In the genomic region with DNA sequence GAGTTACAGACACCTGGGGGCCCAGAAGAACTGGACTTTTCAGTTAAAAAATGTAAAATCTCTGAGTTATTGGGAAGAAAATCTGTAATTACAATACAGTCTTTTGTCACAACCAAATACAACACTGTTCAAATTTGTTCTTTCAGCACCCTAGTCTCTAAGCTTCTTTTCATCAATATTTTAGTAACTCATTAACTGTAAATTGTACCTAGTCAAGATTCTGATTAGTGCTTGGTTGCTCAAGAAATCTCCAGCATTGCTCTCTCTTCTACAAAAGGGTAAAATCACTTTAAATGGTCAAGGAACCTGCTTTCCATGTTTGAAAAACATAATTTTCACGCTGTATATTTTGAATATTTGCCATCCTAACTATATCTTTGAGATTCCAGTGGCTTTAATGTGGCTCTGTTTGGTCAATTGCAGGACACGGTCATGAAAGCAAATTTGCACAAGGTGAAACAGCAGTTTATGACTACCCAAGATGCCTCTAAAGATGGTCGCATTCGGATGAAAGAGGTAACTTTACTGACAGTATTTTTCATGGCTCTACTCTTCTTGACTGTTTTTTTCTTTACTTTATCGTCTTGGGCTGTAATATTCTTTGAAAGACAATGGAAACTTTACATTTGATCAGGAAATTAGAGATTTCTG, we compare ENCODE assay signal across 18 cellular contexts. TPM values are rescaled to one million over a fixed set of nuclear protein-coding genes. Genes with fewer than 3 reads are reported as not detected.
"Had no signal": no experiment of that assay in that cellular context is flagged by ENCODE, and none has a peak within 500 bp of the region (broad histone marks: within the 10 kb centered on the region; RNA-seq: fewer than 3 reads in every experiment).

No MANE protein-coding gene starts in this region.

- H3K9ac ChIP-seq: neural progenitor cell had no signal

- H3K27me3 ChIP-seq: foreskin keratinocyte, thyroid gland had no signal

- H2AFZ ChIP-seq: neural progenitor cell had no signal

- H3K9me3 ChIP-seq: esophagus muscularis mucosa, heart left ventricle, thyroid gland had no signal

- H3K4me3 ChIP-seq: esophagus muscularis mucosa, heart left ventricle, neural progenitor cell, skin epidermis, thyroid gland had no signal

- H3K4me2 ChIP-seq: neural progenitor cell had no signal

- H3K4me1 ChIP-seq: esophagus muscularis mucosa, heart left ventricle, neural progenitor cell, thyroid gland had no signal

- DNase-seq: activated B cell treated with CpG ODN at 0.5 μM for 24 hours; activated CD4-positive, alpha-beta T cell treated with anti-CD3 and anti-CD28 coated beads, Interleukin-2, amount 50 U/mL, for 1 hour; amygdala; heart left ventricle; naive thymus-derived CD8-positive, alpha-beta T cell; occipital lobe; substantia nigra; T-helper 17 cell; thyroid gland had no signal

- H3K36me3 ChIP-seq: esophagus muscularis mucosa, heart left ventricle, neural progenitor cell, thyroid gland had no signal

- H3K27ac ChIP-seq: esophagus muscularis mucosa, foreskin keratinocyte, heart left ventricle, neural progenitor cell, skin epidermis, thyroid gland had no signal

- ATAC-seq: heart left ventricle; naive thymus-derived CD8-positive, alpha-beta T cell; sciatic nerve; T-helper 17 cell had no signal

RNA-seq across cellular contexts. Expression of a gene that starts 9.2 kb away (rescaled TPM):
- total RNA-seq: activated B cell treated with CpG ODN at 0.5 μM for 24 hours; activated CD8-positive, alpha-beta T cell treated with anti-CD3 and anti-CD28 coated beads for 36 hours; activated T-helper 2 cell treated with anti-CD3 and anti-CD28 coated beads, Interferon-gamma antibody, Interleukin-2, Interleukin-4, amounts not matched to agents 10 μg/mL and 5 μg/mL and 100 μg/mL, durations not matched to agents 14 hours and 24 hours and 36 hours; bronchial epithelial cell; foreskin keratinocyte; naive thymus-derived CD8-positive, alpha-beta T cell; sciatic nerve; T-helper 17 cell; ureter had no signal
- polyA plus RNA-seq: foreskin keratinocyte; naive thymus-derived CD8-positive, alpha-beta T cell had no signal
